8 cellular contexts compared by ENCODE assay signal in genomic region chr9:88658311-88658822, GRCh38.
DNase-seq lines count a peak whose midpoint lies in the region; ATAC-seq and TF ChIP-seq lines count a peak whose summit lies in the region.
"Had no signal": no experiment of that assay in that cellular context is flagged by ENCODE, and none has a peak within 500 bp of the region (broad histone marks: within the 10 kb centered on the region; RNA-seq: fewer than 3 reads in every experiment).

No MANE protein-coding gene starts in this region.

- H3K36me3 ChIP-seq in colonic mucosa = no peaks in the 10 kb centered on the region

- no peak for ATAC-seq in HG02610 (IDR thresholded peaks at IDR 0.05; ENCODE audit: unreplicated experiment)

- H3K9me3 ChIP-seq in colonic mucosa = no peaks in the 10 kb centered on the region

- intact Hi-C loops in colonic mucosa (cut with DNase I) = no loop called here

- no peaks in the 10 kb centered on the region for H3K27me3 ChIP-seq in colonic mucosa

- no peak for TF ChIP-seq CTCF in colonic mucosa (IDR thresholded peaks at IDR 0.05)

- H3K27ac ChIP-seq in colonic mucosa = no peak overlapping the region

- no peak overlapping the region for H3K9ac ChIP-seq in colonic mucosa (ENCODE audit: low read depth in 2 of 2, low read length in 2 of 2)

- DNase-seq in NCI-H2171 (lab: John Stamatoyannopoulos, UW) (peak; percentile 3), colonic mucosa (peak; percentile 29), kidney glomerular epithelial cell (lab: John Stamatoyannopoulos, UW) (peak; percentile 82), ureter (ENCODE audit: low spot score) (peak; percentile 75), NCI-H526 (lab: John Stamatoyannopoulos, UW) (no peak), SKM-1 (lab: John Stamatoyannopoulos, UW; ENCODE audit: unreplicated experiment) (no peak)
- DNase-seq: NCI-H748 treated with DMSO at 0.1 percent for 48 hours had no signal

- H3K4me3 ChIP-seq in colonic mucosa = no peak overlapping the region

- no peaks in the 10 kb centered on the region for H3K4me1 ChIP-seq in colonic mucosa

Comparison
In these comparisons a context has a peak if more than half of its experiments do, and no peak if none do; other contexts are left out.
1. DNase-seq: peak in NCI-H2171 (single experiment), colonic mucosa (single experiment), kidney glomerular epithelial cell (single experiment) and ureter (single experiment); none in NCI-H526 (0 of 2) and SKM-1 (single experiment).